Comparison of ENCODE assay signal across 13 cellular contexts in genomic region chr9:124390812-124391658, GRCh38. TPM values are rescaled to one million over a fixed set of nuclear protein-coding genes. Genes with fewer than 3 reads are reported as not detected.
DNase-seq lines count a peak whose midpoint lies in the region; ATAC-seq and TF ChIP-seq lines count a peak whose summit lies in the region.
"Had no signal": no experiment of that assay in that cellular context is flagged by ENCODE, and none has a peak within 500 bp of the region (broad histone marks: within the 10 kb centered on the region; RNA-seq: fewer than 3 reads in every experiment).

No MANE protein-coding gene starts in this region.

- DNase-seq in Caki2 (ENCODE audit: low read depth) (peak; percentile 23), HFFc6 (no peak), immature natural killer cell (no peak), islet precursor cell (no peak), GM20000 (ENCODE audit: low spot score) (no peak)
- DNase-seq: caudate nucleus, DMS153, NCI-H446 treated with DMSO at 0.1 percent for 48 hours, T-helper 2 cell had no signal

- no peak overlapping the region for H3K4me3 ChIP-seq in liver (ENCODE audit: low read depth in 1 of 3, low read length in 3 of 3)

- H3K4me1 ChIP-seq in liver (ENCODE audit: control insufficient read depth in 4 of 4, insufficient read depth in 4 of 4, low read length in 3 of 4), result peaks cover 15 to 61% (median 36%) of the 10 kb centered on the region in 4 donors

- TF ChIP-seq CTCF in HFFc6 (IDR thresholded peaks at IDR 0.05) (no peak), VCaP (conservative IDR thresholded peaks at IDR 0.05) (no peak), liver (IDR thresholded peaks at IDR 0.05; ENCODE audit: low read depth, low read length, missing input control) (no peak), GM20000 (IDR thresholded peaks at IDR 0.05; ENCODE audit: extremely low read depth, missing control alignments) (no peak)

- H3K9ac ChIP-seq in liver (ENCODE audit: low read depth in 1 of 2, low read length in 2 of 2), result no peak overlapping the region

- no peak for ATAC-seq in stimulated activated memory B cell treated with anti-CD40 and anti-IgM and Interleukin-4, amounts not matched to agents 10 μg/mL and 1 μg/mL and 100 μg/mL, for 72 hours

- H3K36me3 Mint-ChIP-seq in HFFc6 (ENCODE audit: low read depth) (no peaks in the 10 kb centered on the region), immature natural killer cell (no peaks in the 10 kb centered on the region)
- H3K36me3 Mint-ChIP-seq in stimulated activated memory B cell treated with anti-CD40 and anti-IgM and Interleukin-4, amounts not matched to agents 10 μg/mL and 1 μg/mL and 100 μg/mL, for 72 hours, result peaks cover 17% of the 10 kb centered on the region

- in situ Hi-C loops in Caki2 (cut with HindIII; ENCODE audit: low pct_unique_long_range_greater_than_20kb, low sequenced_read_pairs), result no loop called here

- no peaks in the 10 kb centered on the region for H3K9me3 ChIP-seq in liver (ENCODE audit: control insufficient read depth in 4 of 4, low read length in 3 of 4)

- no peaks in the 10 kb centered on the region for H3K27me3 Mint-ChIP-seq in HFFc6 (ENCODE audit: insufficient read depth)
- H3K27me3 Mint-ChIP-seq in stimulated activated memory B cell treated with anti-CD40 and anti-IgM and Interleukin-4, amounts not matched to agents 10 μg/mL and 1 μg/mL and 100 μg/mL, for 72 hours, result no peaks in the 10 kb centered on the region
- no peaks in the 10 kb centered on the region for H3K27me3 Mint-ChIP-seq in immature natural killer cell (ENCODE audit: low read depth in 3 of 3)

- H3K27ac ChIP-seq in VCaP (peak overlapping the region; percentile 42), liver (ENCODE audit: low read depth in 1 of 2, low read length in 2 of 2) (peak overlapping the region in 1 of 2 donors; percentile 9)

- H3K4me3 Mint-ChIP-seq in HFFc6, result peak overlapping the region; percentile 70
- H3K4me3 Mint-ChIP-seq in stimulated activated memory B cell treated with anti-CD40 and anti-IgM and Interleukin-4, amounts not matched to agents 10 μg/mL and 1 μg/mL and 100 μg/mL, for 72 hours, result no peak overlapping the region
- no peak overlapping the region for H3K4me3 Mint-ChIP-seq in immature natural killer cell
- H3K4me3 Mint-ChIP-seq: mesothelial cell of epicardium had no signal

- 42% methylated on average over 9 of the region's 9 CpGs for WGBS in liver

- no peak for TF ChIP-seq RAD21 in liver (IDR thresholded peaks at IDR 0.05)

- peaks cover 0 to 2% (median 0%) of the 10 kb centered on the region in 4 donors for H3K36me3 ChIP-seq in liver (ENCODE audit: control insufficient read depth in 4 of 4, insufficient read depth in 3 of 4, low read depth in 1 of 4, low read length in 3 of 4)

- H3K4me1 Mint-ChIP-seq in HFFc6 (ENCODE audit: low read depth) (peaks cover 96% of the 10 kb centered on the region), immature natural killer cell (peaks cover 38 to 85% of the 10 kb centered on the region in 2 donors)
- H3K4me1 Mint-ChIP-seq in stimulated activated memory B cell treated with anti-CD40 and anti-IgM and Interleukin-4, amounts not matched to agents 10 μg/mL and 1 μg/mL and 100 μg/mL, for 72 hours, result peaks cover 45% of the 10 kb centered on the region

- H3K27me3 ChIP-seq in liver (ENCODE audit: control insufficient read depth in 4 of 4, insufficient read depth in 4 of 4, low read length in 3 of 4), result no peaks in the 10 kb centered on the region

- H3K27ac Mint-ChIP-seq in HFFc6, result peak overlapping the region; percentile 87
- no peak overlapping the region for H3K27ac Mint-ChIP-seq in stimulated activated memory B cell treated with anti-CD40 and anti-IgM and Interleukin-4, amounts not matched to agents 10 μg/mL and 1 μg/mL and 100 μg/mL, for 72 hours
- H3K27ac Mint-ChIP-seq in immature natural killer cell, result peak overlapping the region in 1 of 6 donors; percentile 54
- H3K27ac Mint-ChIP-seq: mesothelial cell of epicardium had no signal

- H3K9me3 Mint-ChIP-seq in HFFc6, result no peaks in the 10 kb centered on the region
- no peaks in the 10 kb centered on the region for H3K9me3 Mint-ChIP-seq in stimulated activated memory B cell treated with anti-CD40 and anti-IgM and Interleukin-4, amounts not matched to agents 10 μg/mL and 1 μg/mL and 100 μg/mL, for 72 hours
- no peaks in the 10 kb centered on the region for H3K9me3 Mint-ChIP-seq in immature natural killer cell
- H3K9me3 Mint-ChIP-seq: mesothelial cell of epicardium had no signal

TF ChIP-seq in liver, 16 proteins besides CTCF, POLR2A, EP300 and RAD21:
- TF ChIP-seq ATF3 (IDR thresholded peaks at IDR 0.05) (no peak), RXRA (IDR thresholded peaks at IDR 0.05) (peak; percentile 13 to 24), EGR1 (IDR thresholded peaks at IDR 0.05; ENCODE audit: low read depth in 2 of 2) (no peak), TAF1 (conservative IDR thresholded peaks at IDR 0.05) (no peak), FOXA1 (IDR thresholded peaks at IDR 0.05) (no peak), FOXA2 (IDR thresholded peaks at IDR 0.05) (peak; percentile 13), HNF4A (conservative IDR thresholded peaks at IDR 0.05) (peak; percentile 32 to 37)
- TF ChIP-seq, protein P1, sequence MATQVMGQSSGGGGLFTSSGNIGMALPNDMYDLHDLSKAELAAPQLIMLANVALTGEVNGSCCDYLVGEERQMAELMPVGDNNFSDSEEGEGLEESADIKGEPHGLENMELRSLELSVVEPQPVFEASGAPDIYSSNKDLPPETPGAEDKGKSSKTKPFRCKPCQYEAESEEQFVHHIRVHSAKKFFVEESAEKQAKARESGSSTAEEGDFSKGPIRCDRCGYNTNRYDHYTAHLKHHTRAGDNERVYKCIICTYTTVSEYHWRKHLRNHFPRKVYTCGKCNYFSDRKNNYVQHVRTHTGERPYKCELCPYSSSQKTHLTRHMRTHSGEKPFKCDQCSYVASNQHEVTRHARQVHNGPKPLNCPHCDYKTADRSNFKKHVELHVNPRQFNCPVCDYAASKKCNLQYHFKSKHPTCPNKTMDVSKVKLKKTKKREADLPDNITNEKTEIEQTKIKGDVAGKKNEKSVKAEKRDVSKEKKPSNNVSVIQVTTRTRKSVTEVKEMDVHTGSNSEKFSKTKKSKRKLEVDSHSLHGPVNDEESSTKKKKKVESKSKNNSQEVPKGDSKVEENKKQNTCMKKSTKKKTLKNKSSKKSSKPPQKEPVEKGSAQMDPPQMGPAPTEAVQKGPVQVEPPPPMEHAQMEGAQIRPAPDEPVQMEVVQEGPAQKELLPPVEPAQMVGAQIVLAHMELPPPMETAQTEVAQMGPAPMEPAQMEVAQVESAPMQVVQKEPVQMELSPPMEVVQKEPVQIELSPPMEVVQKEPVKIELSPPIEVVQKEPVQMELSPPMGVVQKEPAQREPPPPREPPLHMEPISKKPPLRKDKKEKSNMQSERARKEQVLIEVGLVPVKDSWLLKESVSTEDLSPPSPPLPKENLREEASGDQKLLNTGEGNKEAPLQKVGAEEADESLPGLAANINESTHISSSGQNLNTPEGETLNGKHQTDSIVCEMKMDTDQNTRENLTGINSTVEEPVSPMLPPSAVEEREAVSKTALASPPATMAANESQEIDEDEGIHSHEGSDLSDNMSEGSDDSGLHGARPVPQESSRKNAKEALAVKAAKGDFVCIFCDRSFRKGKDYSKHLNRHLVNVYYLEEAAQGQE (IDR thresholded peaks at IDR 0.05), result no peak
- TF ChIP-seq, protein P2, sequence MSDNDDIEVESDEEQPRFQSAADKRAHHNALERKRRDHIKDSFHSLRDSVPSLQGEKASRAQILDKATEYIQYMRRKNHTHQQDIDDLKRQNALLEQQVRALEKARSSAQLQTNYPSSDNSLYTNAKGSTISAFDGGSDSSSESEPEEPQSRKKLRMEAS (IDR thresholded peaks at IDR 0.05), result no peak

RNA-seq across cellular contexts. Expression of gene PSMB7, which starts 24.2 kb away (rescaled TPM):
- total RNA-seq in Caki2 (2014; rRNA removed; shearing (Covaris generic); ENCODE audit: low replicate concordance), result 106 and 142 TPM in 2 replicates
- 100 to 1,000 TPM; 220 to 267 (median 263) TPM for total RNA-seq in HFFc6 (2021; fragmentation: NEBNext Ultra II Directional; extraction: Animal tissue kit (Norgen Biotek cat#: 25700))
- total RNA-seq in liver, result 100 to 1,000 TPM in 1 of 2 donors, 10 to 100 TPM in 1; 90.9 to 102 TPM
- polyA plus RNA-seq in liver, result 100 to 1,000 TPM; 166 to 183 TPM
- 100 to 1,000 TPM; 167 to 256 (median 186) TPM for polyA plus RNA-seq in immature natural killer cell

RNA-seq across cellular contexts. Expression of gene ADGRD2, which starts 59.2 kb away (rescaled TPM):
- 0.26 TPM in 1 of 2 replicates, not detected in the other for total RNA-seq in Caki2 (2014; rRNA removed; shearing (Covaris generic); ENCODE audit: low replicate concordance)
- not detected for total RNA-seq in HFFc6 (2021; fragmentation: NEBNext Ultra II Directional; extraction: Animal tissue kit (Norgen Biotek cat#: 25700))
- total RNA-seq in liver, result not detected
- not detected for polyA plus RNA-seq in liver
- polyA plus RNA-seq in immature natural killer cell, result not detected
